In genomic region chr17:64218066-64218465, GRCh38 we compare ENCODE assay signal across 10 cellular contexts. TPM values are rescaled to one million over a fixed set of nuclear protein-coding genes. Genes with fewer than 3 reads are reported as not detected.
DNase-seq lines count a peak whose midpoint lies in the region; ATAC-seq and TF ChIP-seq lines count a peak whose summit lies in the region.
"Had no signal": no experiment of that assay in that cellular context is flagged by ENCODE, and none has a peak within 500 bp of the region (broad histone marks: within the 10 kb centered on the region; RNA-seq: fewer than 3 reads in every experiment).

No MANE protein-coding gene starts in this region.

- TF ChIP-seq CTCF in GM10248 (IDR thresholded peaks at IDR 0.05; ENCODE audit: control extremely low read depth, extremely low read depth, low read depth, missing control alignments): no peak
- TF ChIP-seq CTCF in natural killer cell (IDR thresholded peaks at IDR 0.05): no peak

- H3K4me3 Mint-ChIP-seq in natural killer cell: no peak overlapping the region

- H3K27me3 Mint-ChIP-seq in natural killer cell (ENCODE audit: low read depth in 2 of 2): no peaks in the 10 kb centered on the region

- no peaks in the 10 kb centered on the region for H3K9me3 Mint-ChIP-seq in natural killer cell

- intact Hi-C loops in natural killer cell (cut with micrococcal nuclease): no loop called here

- no peaks in the 10 kb centered on the region for H3K36me3 Mint-ChIP-seq in natural killer cell

- ATAC-seq in GM21526 (IDR thresholded peaks at IDR 0.05; ENCODE audit: low FRiP score, unreplicated experiment) (peak; percentile 74), natural killer cell (peak in 2 of 3 donors; percentile 40 to 54)

- POLR2A ChIA-PET in GM10248 (lab: Yijun Ruan, JAX): interaction anchor here (0.6 to 1.2 kb wide), 4 partner anchors 10 to 238 kb away, joined by 3 to 6 read pairs (median 4); no protein-coding TSS in a partner anchor

- CTCF ChIA-PET in GM10248 (lab: Yijun Ruan, JAX): interaction anchor here (0.9 to 4.7 kb wide), 6 partner anchors 12 to 189 kb away, joined by 3 to 28 read pairs (median 4); no protein-coding TSS in a partner anchor

- H3K27ac Mint-ChIP-seq in natural killer cell: no peak overlapping the region

- peak; percentile 72 for DNase-seq in GM10248 (ENCODE audit: extremely low spot score)
- DNase-seq in RPMI8226: peak; percentile 28
- DNase-seq in natural killer cell: no peak
- DNase-seq in cerebellar nuclear complex (lab: John Stamatoyannopoulos, UW): no peak
- DNase-seq in Ammon's horn (ENCODE audit: low spot score): no peak
- DNase-seq in activated gamma-delta T cell treated with Interleukin-2 at 50 U/mL for 16 hours: no peak
- no peak for DNase-seq in mucosa of gallbladder (ENCODE audit: low spot score)
- DNase-seq: erythroblast, mesendoderm had no signal

- peaks cover 26 to 29% of the 10 kb centered on the region in 2 donors for H3K4me1 Mint-ChIP-seq in natural killer cell

RNA-seq across cellular contexts. Expression of gene TEX2, which starts 45.0 kb away (rescaled TPM):
- total RNA-seq in natural killer cell: 10 to 100 TPM in 2 of 3 donors, 1 to 10 TPM in 1; 8.3 to 16.3 (median 11.3) TPM
- 74.9 TPM for total RNA-seq in mucosa of gallbladder

Comparison
In these comparisons a context has a peak if more than half of its experiments do, and no peak if none do; other contexts are left out.
1. DNase-seq: peak in GM10248 (single experiment) and RPMI8226 (single experiment); none in natural killer cell (single experiment), cerebellar nuclear complex (0 of 2), Ammon's horn (single experiment), activated gamma-delta T cell treated with Interleukin-2 at 50 U/mL for 16 hours (single experiment) and mucosa of gallbladder (single experiment).